In the genomic region with DNA sequence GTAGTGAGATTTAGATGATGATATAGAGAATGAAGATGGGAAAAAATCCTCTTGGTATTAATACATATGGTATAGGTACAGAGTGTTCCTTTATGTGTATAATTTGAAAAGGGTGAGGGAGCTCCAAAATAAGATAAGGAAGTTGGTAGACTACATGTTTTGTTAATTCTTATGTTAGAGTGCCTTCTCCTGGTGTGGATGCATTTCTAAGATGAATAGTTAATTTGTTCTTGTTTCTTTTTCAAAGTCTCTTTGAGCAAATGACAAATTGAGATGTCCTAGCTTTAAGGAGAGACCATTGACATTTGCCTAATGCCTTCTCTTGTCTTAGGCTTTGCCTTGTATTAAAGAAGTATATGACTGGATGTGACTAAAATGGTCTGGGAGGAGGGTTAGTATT, we compare ENCODE assay signal across 1 cellular context.
TF ChIP-seq lines count a peak whose summit lies in the region.

No MANE protein-coding gene starts in this region.

TF ChIP-seq in GM23338, 12 proteins besides CTCF, POLR2A, EP300 and RAD21 (continued from another document):
- TF ChIP-seq, protein P1, sequence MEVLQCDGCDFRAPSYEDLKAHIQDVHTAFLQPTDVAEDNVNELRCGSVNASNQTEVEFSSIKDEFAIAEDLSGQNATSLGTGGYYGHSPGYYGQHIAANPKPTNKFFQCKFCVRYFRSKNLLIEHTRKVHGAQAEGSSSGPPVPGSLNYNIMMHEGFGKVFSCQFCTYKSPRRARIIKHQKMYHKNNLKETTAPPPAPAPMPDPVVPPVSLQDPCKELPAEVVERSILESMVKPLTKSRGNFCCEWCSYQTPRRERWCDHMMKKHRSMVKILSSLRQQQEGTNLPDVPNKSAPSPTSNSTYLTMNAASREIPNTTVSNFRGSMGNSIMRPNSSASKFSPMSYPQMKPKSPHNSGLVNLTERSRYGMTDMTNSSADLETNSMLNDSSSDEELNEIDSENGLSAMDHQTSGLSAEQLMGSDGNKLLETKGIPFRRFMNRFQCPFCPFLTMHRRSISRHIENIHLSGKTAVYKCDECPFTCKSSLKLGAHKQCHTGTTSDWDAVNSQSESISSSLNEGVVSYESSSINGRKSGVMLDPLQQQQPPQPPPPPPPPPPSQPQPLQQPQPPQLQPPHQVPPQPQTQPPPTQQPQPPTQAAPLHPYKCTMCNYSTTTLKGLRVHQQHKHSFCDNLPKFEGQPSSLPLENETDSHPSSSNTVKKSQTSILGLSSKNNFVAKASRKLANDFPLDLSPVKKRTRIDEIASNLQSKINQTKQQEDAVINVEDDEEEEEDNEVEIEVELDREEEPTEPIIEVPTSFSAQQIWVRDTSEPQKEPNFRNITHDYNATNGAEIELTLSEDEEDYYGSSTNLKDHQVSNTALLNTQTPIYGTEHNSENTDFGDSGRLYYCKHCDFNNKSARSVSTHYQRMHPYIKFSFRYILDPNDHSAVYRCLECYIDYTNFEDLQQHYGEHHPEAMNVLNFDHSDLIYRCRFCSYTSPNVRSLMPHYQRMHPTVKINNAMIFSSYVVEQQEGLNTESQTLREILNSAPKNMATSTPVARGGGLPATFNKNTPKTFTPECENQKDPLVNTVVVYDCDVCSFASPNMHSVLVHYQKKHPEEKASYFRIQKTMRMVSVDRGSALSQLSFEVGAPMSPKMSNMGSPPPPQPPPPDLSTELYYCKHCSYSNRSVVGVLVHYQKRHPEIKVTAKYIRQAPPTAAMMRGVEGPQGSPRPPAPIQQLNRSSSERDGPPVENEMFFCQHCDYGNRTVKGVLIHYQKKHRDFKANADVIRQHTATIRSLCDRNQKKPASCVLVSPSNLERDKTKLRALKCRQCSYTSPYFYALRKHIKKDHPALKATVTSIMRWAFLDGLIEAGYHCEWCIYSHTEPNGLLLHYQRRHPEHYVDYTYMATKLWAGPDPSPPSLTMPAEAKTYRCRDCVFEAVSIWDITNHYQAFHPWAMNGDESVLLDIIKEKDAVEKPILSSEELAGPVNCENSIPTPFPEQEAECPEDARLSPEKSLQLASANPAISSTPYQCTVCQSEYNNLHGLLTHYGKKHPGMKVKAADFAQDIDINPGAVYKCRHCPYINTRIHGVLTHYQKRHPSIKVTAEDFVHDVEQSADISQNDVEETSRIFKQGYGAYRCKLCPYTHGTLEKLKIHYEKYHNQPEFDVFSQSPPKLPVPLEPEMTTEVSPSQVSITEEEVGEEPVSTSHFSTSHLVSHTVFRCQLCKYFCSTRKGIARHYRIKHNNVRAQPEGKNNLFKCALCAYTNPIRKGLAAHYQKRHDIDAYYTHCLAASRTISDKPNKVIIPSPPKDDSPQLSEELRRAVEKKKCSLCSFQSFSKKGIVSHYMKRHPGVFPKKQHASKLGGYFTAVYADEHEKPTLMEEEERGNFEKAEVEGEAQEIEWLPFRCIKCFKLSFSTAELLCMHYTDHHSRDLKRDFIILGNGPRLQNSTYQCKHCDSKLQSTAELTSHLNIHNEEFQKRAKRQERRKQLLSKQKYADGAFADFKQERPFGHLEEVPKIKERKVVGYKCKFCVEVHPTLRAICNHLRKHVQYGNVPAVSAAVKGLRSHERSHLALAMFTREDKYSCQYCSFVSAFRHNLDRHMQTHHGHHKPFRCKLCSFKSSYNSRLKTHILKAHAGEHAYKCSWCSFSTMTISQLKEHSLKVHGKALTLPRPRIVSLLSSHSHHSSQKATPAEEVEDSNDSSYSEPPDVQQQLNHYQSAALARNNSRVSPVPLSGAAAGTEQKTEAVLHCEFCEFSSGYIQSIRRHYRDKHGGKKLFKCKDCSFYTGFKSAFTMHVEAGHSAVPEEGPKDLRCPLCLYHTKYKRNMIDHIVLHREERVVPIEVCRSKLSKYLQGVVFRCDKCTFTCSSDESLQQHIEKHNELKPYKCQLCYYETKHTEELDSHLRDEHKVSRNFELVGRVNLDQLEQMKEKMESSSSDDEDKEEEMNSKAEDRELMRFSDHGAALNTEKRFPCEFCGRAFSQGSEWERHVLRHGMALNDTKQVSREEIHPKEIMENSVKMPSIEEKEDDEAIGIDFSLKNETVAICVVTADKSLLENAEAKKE (CRISPR knock-in tag; IDR thresholded peaks at IDR 0.05) = no peak
- TF ChIP-seq CREB1 (CRISPR knock-in tag; IDR thresholded peaks at IDR 0.05; ENCODE audit: low read depth) (no peak), ZNF331 (CRISPR knock-in tag; IDR thresholded peaks at IDR 0.05; ENCODE audit: low read depth) (no peak), EZH2 (IDR thresholded peaks at IDR 0.05; ENCODE audit: low read depth, unreplicated experiment) (no peak), JUNB (IDR thresholded peaks at IDR 0.05; ENCODE audit: unreplicated experiment) (no peak)
- TF ChIP-seq, protein P2, sequence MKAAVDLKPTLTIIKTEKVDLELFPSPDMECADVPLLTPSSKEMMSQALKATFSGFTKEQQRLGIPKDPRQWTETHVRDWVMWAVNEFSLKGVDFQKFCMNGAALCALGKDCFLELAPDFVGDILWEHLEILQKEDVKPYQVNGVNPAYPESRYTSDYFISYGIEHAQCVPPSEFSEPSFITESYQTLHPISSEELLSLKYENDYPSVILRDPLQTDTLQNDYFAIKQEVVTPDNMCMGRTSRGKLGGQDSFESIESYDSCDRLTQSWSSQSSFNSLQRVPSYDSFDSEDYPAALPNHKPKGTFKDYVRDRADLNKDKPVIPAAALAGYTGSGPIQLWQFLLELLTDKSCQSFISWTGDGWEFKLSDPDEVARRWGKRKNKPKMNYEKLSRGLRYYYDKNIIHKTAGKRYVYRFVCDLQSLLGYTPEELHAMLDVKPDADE (IDR thresholded peaks at IDR 0.05) = no peak
- TF ChIP-seq, protein P3, sequence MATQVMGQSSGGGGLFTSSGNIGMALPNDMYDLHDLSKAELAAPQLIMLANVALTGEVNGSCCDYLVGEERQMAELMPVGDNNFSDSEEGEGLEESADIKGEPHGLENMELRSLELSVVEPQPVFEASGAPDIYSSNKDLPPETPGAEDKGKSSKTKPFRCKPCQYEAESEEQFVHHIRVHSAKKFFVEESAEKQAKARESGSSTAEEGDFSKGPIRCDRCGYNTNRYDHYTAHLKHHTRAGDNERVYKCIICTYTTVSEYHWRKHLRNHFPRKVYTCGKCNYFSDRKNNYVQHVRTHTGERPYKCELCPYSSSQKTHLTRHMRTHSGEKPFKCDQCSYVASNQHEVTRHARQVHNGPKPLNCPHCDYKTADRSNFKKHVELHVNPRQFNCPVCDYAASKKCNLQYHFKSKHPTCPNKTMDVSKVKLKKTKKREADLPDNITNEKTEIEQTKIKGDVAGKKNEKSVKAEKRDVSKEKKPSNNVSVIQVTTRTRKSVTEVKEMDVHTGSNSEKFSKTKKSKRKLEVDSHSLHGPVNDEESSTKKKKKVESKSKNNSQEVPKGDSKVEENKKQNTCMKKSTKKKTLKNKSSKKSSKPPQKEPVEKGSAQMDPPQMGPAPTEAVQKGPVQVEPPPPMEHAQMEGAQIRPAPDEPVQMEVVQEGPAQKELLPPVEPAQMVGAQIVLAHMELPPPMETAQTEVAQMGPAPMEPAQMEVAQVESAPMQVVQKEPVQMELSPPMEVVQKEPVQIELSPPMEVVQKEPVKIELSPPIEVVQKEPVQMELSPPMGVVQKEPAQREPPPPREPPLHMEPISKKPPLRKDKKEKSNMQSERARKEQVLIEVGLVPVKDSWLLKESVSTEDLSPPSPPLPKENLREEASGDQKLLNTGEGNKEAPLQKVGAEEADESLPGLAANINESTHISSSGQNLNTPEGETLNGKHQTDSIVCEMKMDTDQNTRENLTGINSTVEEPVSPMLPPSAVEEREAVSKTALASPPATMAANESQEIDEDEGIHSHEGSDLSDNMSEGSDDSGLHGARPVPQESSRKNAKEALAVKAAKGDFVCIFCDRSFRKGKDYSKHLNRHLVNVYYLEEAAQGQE (IDR thresholded peaks at IDR 0.05; ENCODE audit: unreplicated experiment) = no peak
